Comparison of ENCODE assay signal across 11 cellular contexts in genomic region chr10:102122450-102122849, GRCh38. TPM values are rescaled to one million over a fixed set of nuclear protein-coding genes. Genes with fewer than 3 reads are reported as not detected.
A peak's percentile ranks its signal among the peaks of the same experiment; 100 is the strongest.
DNase-seq lines count a peak whose midpoint lies in the region; ATAC-seq and TF ChIP-seq lines count a peak whose summit lies in the region.
"Had no signal": no experiment of that assay in that cellular context is flagged by ENCODE, and none has a peak within 500 bp of the region (broad histone marks: within the 10 kb centered on the region; RNA-seq: fewer than 3 reads in every experiment).

No MANE protein-coding gene starts in this region.

- no peak overlapping the region for H3K4me3 Mint-ChIP-seq in neural progenitor cell

- no peak for DNase-seq in heart right ventricle
- no peak for DNase-seq in Right ventricle myocardium inferior (ENCODE audit: missing footprints)
- no peak for DNase-seq in esophagus muscularis mucosa (ENCODE audit: extremely low spot score)
- no peak for DNase-seq in neural progenitor cell (ENCODE audit: low spot score)
- DNase-seq in vagina (ENCODE audit: extremely low spot score in 2 of 2) = no peak
- DNase-seq in iPS-NIHi7 (ENCODE audit: extremely low spot score) = no peak
- DNase-seq in 8988T = no peak
- DNase-seq: activated gamma-delta T cell, DMS153, NCI-H146 had no signal

- H3K4me3 ChIP-seq in heart right ventricle (no peak overlapping the region), esophagus muscularis mucosa (no peak overlapping the region), neural progenitor cell (no peak overlapping the region), vagina (no peak overlapping the region)

- 92 to 95% methylated on average over 1 of the region's 1 CpG for WGBS in heart right ventricle, 2 donors
- 100% methylated on average over 1 of the region's 1 CpG for WGBS in esophagus muscularis mucosa

- H3K9me3 Mint-ChIP-seq in neural progenitor cell = no peaks in the 10 kb centered on the region

- H3K4me1 ChIP-seq in heart right ventricle (peaks cover 11 to 38% (median 36%) of the 10 kb centered on the region in 9 donors), esophagus muscularis mucosa (peaks cover 34 to 43% (median 41%) of the 10 kb centered on the region in 4 donors), neural progenitor cell (peaks cover 32% of the 10 kb centered on the region), vagina (peaks cover 41% of the 10 kb centered on the region)

- H4K20me1 ChIP-seq in neural progenitor cell (ENCODE audit: low read depth) = peaks cover 8% of the 10 kb centered on the region

- ATAC-seq in heart right ventricle (no peak), Right ventricle myocardium inferior (no peak), GM19455 (IDR thresholded peaks at IDR 0.05; ENCODE audit: unreplicated experiment) (no peak)

- no peak for TF ChIP-seq EP300 in esophagus muscularis mucosa (IDR thresholded peaks at IDR 0.05)

- peak overlapping the region; percentile 89 for H3K4me2 ChIP-seq in neural progenitor cell

- H3K79me2 ChIP-seq in neural progenitor cell (ENCODE audit: low read depth) = peaks cover 24% of the 10 kb centered on the region

- no peak for TF ChIP-seq POLR2A in esophagus muscularis mucosa (IDR thresholded peaks at IDR 0.05; ENCODE audit: low read depth)
- TF ChIP-seq POLR2A in vagina (IDR thresholded peaks at IDR 0.05) = no peak

- peaks cover 57% of the 10 kb centered on the region for H3F3A ChIP-seq in neural progenitor cell (ENCODE audit: low read depth)

- peaks cover 8% of the 10 kb centered on the region for H3K27me3 Mint-ChIP-seq in neural progenitor cell (ENCODE audit: insufficient read depth, low read depth)

- no peak overlapping the region for H3K27ac Mint-ChIP-seq in neural progenitor cell

- H3K36me3 ChIP-seq in heart right ventricle (no peaks in the 10 kb centered on the region), esophagus muscularis mucosa (no peaks in the 10 kb centered on the region), neural progenitor cell (no peaks in the 10 kb centered on the region), vagina (no peaks in the 10 kb centered on the region)

- intact Hi-C loops in heart right ventricle (cut with DNase I) = no loop called here
- intact Hi-C loops in Right ventricle myocardium inferior (cut with DNase I) = no loop called here
- intact Hi-C loops in esophagus muscularis mucosa (cut with DNase I) = no loop called here
- intact Hi-C loops in vagina (cut with DNase I) = no loop called here

- no peak for TF ChIP-seq CTCF in heart right ventricle (IDR thresholded peaks at IDR 0.05)
- TF ChIP-seq CTCF in esophagus muscularis mucosa (IDR thresholded peaks at IDR 0.05) = no peak
- no peak for TF ChIP-seq CTCF in neural progenitor cell (IDR thresholded peaks at IDR 0.05)
- no peak for TF ChIP-seq CTCF in vagina (IDR thresholded peaks at IDR 0.05)

- no peak overlapping the region for H3K9ac ChIP-seq in neural progenitor cell

- no peak overlapping the region for H2AFZ ChIP-seq in neural progenitor cell (replicated peaks)

- H3K9me3 ChIP-seq in heart right ventricle (no peaks in the 10 kb centered on the region), esophagus muscularis mucosa (no peaks in the 10 kb centered on the region), neural progenitor cell (ENCODE audit: low read depth) (no peaks in the 10 kb centered on the region), vagina (no peaks in the 10 kb centered on the region)

- no peaks in the 10 kb centered on the region for H3K36me3 Mint-ChIP-seq in neural progenitor cell

- peaks cover 38% of the 10 kb centered on the region for H3K4me1 Mint-ChIP-seq in neural progenitor cell

- no peaks in the 10 kb centered on the region for H3K27me3 ChIP-seq in heart right ventricle
- H3K27me3 ChIP-seq in esophagus muscularis mucosa = no peaks in the 10 kb centered on the region
- H3K27me3 ChIP-seq in neural progenitor cell = no peaks in the 10 kb centered on the region
- H3K27me3 ChIP-seq in vagina = no peaks in the 10 kb centered on the region

- H3K27ac ChIP-seq in heart right ventricle (peak overlapping the region in 8 of 10 donors; percentile 94 to 100 (median 98)), esophagus muscularis mucosa (replicated peaks in 1 of 4) (peak overlapping the region; percentile 99), neural progenitor cell (no peak overlapping the region), vagina (peak overlapping the region; percentile 99)

RNA-seq across cellular contexts. Expression of gene LDB1, which starts 2.3 kb away (rescaled TPM):
- total RNA-seq in heart right ventricle (10 to 100 TPM; 39.2 to 63.8 (median 56.3) TPM), Right ventricle myocardium inferior (56.5 TPM), esophagus muscularis mucosa (10 to 100 TPM; 59.4 to 79.7 (median 65.6) TPM), neural progenitor cell (ENCODE audit: low replicate concordance) (46.4 and 79.2 TPM in 2 replicates), vagina (62.6 TPM)
- 10 to 100 TPM; 21.9 to 22.9 TPM for polyA plus RNA-seq in heart right ventricle

RNA-seq across cellular contexts. Expression of gene PPRC1, which starts 10.4 kb away (rescaled TPM):
- total RNA-seq in heart right ventricle (10 to 100 TPM; 10.6 to 22.7 (median 13.0) TPM), Right ventricle myocardium inferior (14.3 TPM), esophagus muscularis mucosa (10 to 100 TPM; 10.8 to 49.5 (median 20.9) TPM), neural progenitor cell (ENCODE audit: low replicate concordance) (11.7 and 15.4 TPM in 2 replicates), vagina (29.5 TPM)
- polyA plus RNA-seq in heart right ventricle = 10 to 100 TPM; 14.1 to 14.9 TPM

RNA-seq across cellular contexts. Expression of gene NOLC1, which starts 29.7 kb away (rescaled TPM):
- total RNA-seq in heart right ventricle (10 to 100 TPM; 22.3 to 45.5 (median 29.0) TPM), Right ventricle myocardium inferior (25.8 TPM), esophagus muscularis mucosa (10 to 100 TPM; 28.7 to 83.8 (median 48.5) TPM), neural progenitor cell (ENCODE audit: low replicate concordance) (74.7 and 80.6 TPM in 2 replicates), vagina (61.9 TPM)
- polyA plus RNA-seq in heart right ventricle = 10 to 100 TPM in 1 of 2 donors, 1 to 10 TPM in 1; 8.6 to 24.0 TPM

RNA-seq across cellular contexts. Expression of gene HPS6, which starts 57.3 kb away (rescaled TPM):
- total RNA-seq in heart right ventricle (10 to 100 TPM in 7 of 10 donors, 1 to 10 TPM in 3; 8.2 to 13.6 (median 11.1) TPM), Right ventricle myocardium inferior (11.0 TPM), esophagus muscularis mucosa (10 to 100 TPM; 21.2 to 40.0 (median 28.2) TPM), neural progenitor cell (ENCODE audit: low replicate concordance) (7.2 and 22.8 TPM in 2 replicates), vagina (29.7 TPM)
- polyA plus RNA-seq in heart right ventricle = 1 to 10 TPM; 8.3 to 9.7 TPM
